Comparison of ENCODE assay signal across 28 cellular contexts in the genomic region with DNA sequence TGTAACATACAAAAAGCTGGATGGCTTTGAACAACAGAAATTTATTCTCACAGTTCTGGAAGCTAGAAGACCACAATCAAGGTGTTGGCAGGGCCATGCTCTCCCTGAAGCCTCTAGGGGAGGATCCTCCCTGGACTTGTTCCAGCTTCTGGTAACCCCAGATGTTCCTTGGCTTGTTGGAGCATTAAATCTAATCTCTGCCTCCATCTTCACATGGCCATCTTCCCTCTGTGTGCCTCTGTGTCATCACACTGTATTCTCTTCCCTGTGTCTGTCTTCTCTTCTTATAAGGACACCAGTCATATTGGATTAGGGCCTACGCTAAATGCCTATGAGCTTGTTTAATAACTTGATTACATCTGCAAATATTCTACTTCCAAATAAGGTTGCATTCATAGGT.
"Had no signal": no experiment of that assay in that cellular context is flagged by ENCODE, and none has a peak within 500 bp of the region (broad histone marks: within the 10 kb centered on the region; RNA-seq: fewer than 3 reads in every experiment).

No MANE protein-coding gene starts in this region.

- DNase-seq: activated CD4-positive, alpha-beta T cell treated with anti-CD3 and anti-CD28 coated beads for 48 hours; activated CD4-positive, alpha-beta T cell treated with anti-CD3 and anti-CD28 coated beads, Interleukin-2, amount 50 U/mL, for 48 hours; activated CD8-positive, alpha-beta memory T cell treated with anti-CD3 and anti-CD28 coated beads for 24 hours; activated effector memory CD4-positive, alpha-beta T cell treated with anti-CD3 and anti-CD28 coated beads, Interleukin-2, amount 50 U/mL, for 16 hours; activated naive CD4-positive, alpha-beta T cell treated with anti-CD3 and anti-CD28 coated beads, Interleukin-2, amount 10 ng/mL, durations not matched to agents 7 days and 5 days; amniotic stem cell; central memory CD4-positive, alpha-beta T cell; endodermal cell; glutamatergic neuron; left lung; lower lobe of right lung; mesenchymal stem cell; naive thymus-derived CD8-positive, alpha-beta T cell; retina; stimulated activated CD4-positive, alpha-beta T cell treated with anti-CD3 and anti-CD28 coated beads, Interleukin-12 subunit alpha, Interleukin-12 subunit beta, amount 100 ng/mL, for 4 hours; stimulated activated CD4-positive, alpha-beta T cell treated with anti-CD3 and anti-CD28 coated beads, Interleukin-4, amount 100 ng/mL, for 1 hour; stimulated activated naive CD8-positive, alpha-beta T cell treated with anti-CD3 and anti-CD28 coated beads, Interleukin-15, Interleukin-2, amounts not matched to agents 100 U/mL and 50 U/mL, for 24 hours; T1000; trophoblast cell; WERI-Rb-1 had no signal

- H3K4me3 ChIP-seq: breast epithelium, esophagus muscularis mucosa, left lung, lower lobe of right lung, neural progenitor cell, prostate gland, skin epidermis, thoracic aorta had no signal

- ATAC-seq: activated CD4-positive, CD25-positive, alpha-beta regulatory T cell treated with anti-CD3 and anti-CD28 coated beads, Interleukin-2, amount 50 U/mL, for 24 hours; left lung; lower lobe of right lung; naive thymus-derived CD8-positive, alpha-beta T cell; sciatic nerve; stimulated activated naive CD8-positive, alpha-beta T cell treated with anti-CD3 and anti-CD28 coated beads, Interleukin-15, Interleukin-2, amounts not matched to agents 100 U/mL and 50 U/mL, for 24 hours had no signal
